2 cellular contexts compared by ENCODE assay signal in genomic region chr1:65509912-65510680, GRCh38.
TF ChIP-seq lines count a peak whose summit lies in the region.

No MANE protein-coding gene starts in this region.

TF ChIP-seq in SK-N-SH, 30 proteins besides CTCF, POLR2A, EP300 and RAD21 (continued from another document and continues in another):
- TF ChIP-seq REST (IDR thresholded peaks at IDR 0.05; ENCODE audit: low read depth, low read length) (peak; percentile 15; the same call in 1 of the 2 replicates), RXRA (IDR thresholded peaks at IDR 0.05; ENCODE audit: borderline replicate concordance, low read depth) (no peak), SMC3 (IDR thresholded peaks at IDR 0.05; ENCODE audit: low read depth, low read length) (no peak), EZH2phosphoT487 (IDR thresholded peaks at IDR 0.05; ENCODE audit: borderline replicate concordance, low read depth) (no peak), YY1 (IDR thresholded peaks at IDR 0.05; ENCODE audit: low read depth) (no peak), JUND (IDR thresholded peaks at IDR 0.05) (peak; percentile 72), ZBTB33 (IDR thresholded peaks at IDR 0.05; ENCODE audit: borderline replicate concordance, low read depth) (no peak), NRF1 (IDR thresholded peaks at IDR 0.05; ENCODE audit: low read depth, low read length) (no peak), PBX3 (IDR thresholded peaks at IDR 0.05) (peak; percentile 48; the same call in 1 of the 2 replicates), TCF12 (IDR thresholded peaks at IDR 0.05) (peak; percentile 66), CHD2 (IDR thresholded peaks at IDR 0.05; ENCODE audit: low read length, partially characterized antibody) (no peak), NFIC (IDR thresholded peaks at IDR 0.05; ENCODE audit: borderline replicate concordance) (no peak), GATA2 (CRISPR knock-in tag; IDR thresholded peaks at IDR 0.05) (no peak), MXI1 (IDR thresholded peaks at IDR 0.05; ENCODE audit: low read depth, low read length) (no peak), FOXJ3 (CRISPR knock-in tag; IDR thresholded peaks at IDR 0.05) (no peak), TAF1 (IDR thresholded peaks at IDR 0.05; ENCODE audit: borderline replicate concordance, low read depth, low read length) (peak; percentile 14; the same call in 1 of the 2 replicates), IRF3 (IDR thresholded peaks at IDR 0.05; ENCODE audit: low read depth, low read length) (no peak), USF2 (IDR thresholded peaks at IDR 0.05; ENCODE audit: borderline replicate concordance, low read depth, low read length) (no peak), MAX (IDR thresholded peaks at IDR 0.05; ENCODE audit: low read depth) (no peak), POLR2AphosphoS5 (IDR thresholded peaks at IDR 0.05; ENCODE audit: low read depth, low read length) (no peak), TEAD4 (IDR thresholded peaks at IDR 0.05; ENCODE audit: borderline replicate concordance, insufficient read depth) (peak; percentile 44; the same call in 1 of the 2 replicates), GABPA (IDR thresholded peaks at IDR 0.05; ENCODE audit: low read depth) (no peak), ELF1 (IDR thresholded peaks at IDR 0.05) (no peak), MEF2A (IDR thresholded peaks at IDR 0.05; ENCODE audit: borderline replicate concordance, low read depth) (no peak)

TF ChIP-seq in WTC11, 78 proteins besides CTCF, POLR2A, EP300 and RAD21 (continued from another document):
- TF ChIP-seq SMAD3 (CRISPR knock-in tag; IDR thresholded peaks at IDR 0.05; ENCODE audit: borderline replicate concordance) (no peak), STAT6 (CRISPR knock-in tag; conservative IDR thresholded peaks at IDR 0.05; ENCODE audit: low read depth) (no peak), ZNF671 (CRISPR knock-in tag; IDR thresholded peaks at IDR 0.05) (no peak), CREM (CRISPR knock-in tag; IDR thresholded peaks at IDR 0.05) (no peak), ZNF396 (CRISPR knock-in tag; IDR thresholded peaks at IDR 0.05; ENCODE audit: borderline replicate concordance) (no peak), GRHL2 (CRISPR knock-in tag; IDR thresholded peaks at IDR 0.05; ENCODE audit: insufficient replicate concordance, severe bottlenecking) (no peak), NR3C1 (CRISPR knock-in tag; conservative IDR thresholded peaks at IDR 0.05; ENCODE audit: low read depth) (no peak), MYBL2 (CRISPR knock-in tag; IDR thresholded peaks at IDR 0.05) (no peak)
